Comparison of ENCODE assay signal across 39 cellular contexts in genomic region chr3:191476053-191476787, GRCh38. TPM values are rescaled to one million over a fixed set of nuclear protein-coding genes. Genes with fewer than 3 reads are reported as not detected.
DNase-seq lines count a peak whose midpoint lies in the region; ATAC-seq and TF ChIP-seq lines count a peak whose summit lies in the region.
"Had no signal": no experiment of that assay in that cellular context is flagged by ENCODE, and none has a peak within 500 bp of the region (broad histone marks: within the 10 kb centered on the region; RNA-seq: fewer than 3 reads in every experiment).

No MANE protein-coding gene starts in this region.

- peak; percentile 44 for DNase-seq in Caki2 (ENCODE audit: low read depth)
- peak; percentile 8 for DNase-seq in HuH-7 (ENCODE audit: low spot score)
- peak; percentile 12 for DNase-seq in astrocyte of the hippocampus (ENCODE audit: low read depth, low spot score)
- peak; percentile 42 for DNase-seq in mesenchymal stem cell
- DNase-seq in WERI-Rb-1, result no peak
- no peak for DNase-seq in AML-193 (lab: John Stamatoyannopoulos, UW)
- DNase-seq in stimulated activated CD4-positive, alpha-beta T cell treated with anti-CD3 and anti-CD28 coated beads, Interleukin-1b, Interleukin-23, amount 100 ng/mL, for 48 hours, result no peak
- DNase-seq: ACHN; activated CD4-positive, alpha-beta T cell treated with anti-CD3 and anti-CD28 coated beads, Interleukin-2, amount 10 ng/mL, durations not matched to agents 24 days and 14 days; activated effector memory CD4-positive, alpha-beta T cell treated with anti-CD3 and anti-CD28 coated beads, Interleukin-2, amount 50 U/mL, for 16 hours; activated naive CD8-positive, alpha-beta T cell treated with anti-CD3 and anti-CD28 coated beads for 36 hours; activated T-cell treated with anti-CD3 and anti-CD28 coated beads, Interleukin-2, amount 50 U/mL, for 1 hour; anterior cingulate cortex; BE2C; caudate nucleus; CD8-positive, alpha-beta memory T cell; effector CD8-positive, alpha-beta T cell; GF-D8; GM23248; Kasumi-1; NCI-H1694 treated with DMSO at 0.1 percent for 48 hours; NCI-H446; NCI-H774; right cardiac atrium; SJCRH30; stimulated activated CD8-positive, alpha-beta memory T cell treated with anti-CD3 and anti-CD28 coated beads, Interleukin-4, amount 100 ng/mL, for 48 hours; stimulated activated naive CD8-positive, alpha-beta T cell treated with anti-CD3 and anti-CD28 coated beads, Interleukin-15, amount 100 ng/mL, for 72 hours; T-cell; uterus had no signal

- in situ Hi-C loops in Caki2 (cut with HindIII; ENCODE audit: low pct_unique_long_range_greater_than_20kb, low sequenced_read_pairs), result no loop called here

- H2AK5ac ChIP-seq in mesenchymal stem cell (ENCODE audit: low read length, severe bottlenecking), result no peak overlapping the region

- no peak overlapping the region for H3K14ac ChIP-seq in mesenchymal stem cell (ENCODE audit: low read length in 2 of 2)

- H3K36me3 ChIP-seq in mesenchymal stem cell (ENCODE audit: control insufficient read depth in 1 of 2, insufficient read depth in 2 of 2, low read depth in 1 of 2, low read length in 2 of 2) (no peaks in the 10 kb centered on the region), WERI-Rb-1 (no peaks in the 10 kb centered on the region)
- H3K36me3 ChIP-seq: BE2C, SJCRH30, thoracic aorta, uterus had no signal

- H2AFZ ChIP-seq in mesenchymal stem cell (ENCODE audit: low read depth, low read length), result no peak overlapping the region
- H2AFZ ChIP-seq: GM23248 had no signal

- H3K27ac ChIP-seq in mesenchymal stem cell (ENCODE audit: low read length, poor library complexity, severe bottlenecking), result no peak overlapping the region
- no peak overlapping the region for H3K27ac ChIP-seq in WERI-Rb-1
- H3K27ac ChIP-seq: coronary artery, epithelial cell of prostate, GM23248, SJCRH30, thoracic aorta, uterus had no signal

- ATAC-seq in GM21360 (IDR thresholded peaks at IDR 0.05; ENCODE audit: unreplicated experiment), result no peak
- ATAC-seq: HepG2; right cardiac atrium; stimulated activated naive CD8-positive, alpha-beta T cell treated with anti-CD3 and anti-CD28 coated beads, Interleukin-15, amount 100 ng/mL, for 72 hours; T-cell; WTC11 had no signal

- H3K23ac ChIP-seq in mesenchymal stem cell (ENCODE audit: low read length in 2 of 2), result no peak overlapping the region

- H3K9me3 ChIP-seq in mesenchymal stem cell (ENCODE audit: control insufficient read depth, low read length), result no peaks in the 10 kb centered on the region
- no peaks in the 10 kb centered on the region for H3K9me3 ChIP-seq in WERI-Rb-1 (ENCODE audit: severe bottlenecking)
- H3K9me3 ChIP-seq: BE2C, SJCRH30, thoracic aorta, uterus had no signal

- H3K79me1 ChIP-seq in mesenchymal stem cell (replicated peaks; ENCODE audit: low read length, poor library complexity, severe bottlenecking), result no peaks in the 10 kb centered on the region

- no peaks in the 10 kb centered on the region for H3K27me3 ChIP-seq in mesenchymal stem cell (ENCODE audit: control insufficient read depth in 1 of 2, insufficient read depth in 1 of 2, low read length in 2 of 2)
- no peaks in the 10 kb centered on the region for H3K27me3 ChIP-seq in WERI-Rb-1 (ENCODE audit: insufficient read depth, low read depth, severe bottlenecking)
- H3K27me3 ChIP-seq: BE2C, SJCRH30, uterus had no signal

- no peak overlapping the region for H4K8ac ChIP-seq in mesenchymal stem cell (ENCODE audit: low read length)

- TF ChIP-seq CTCF in WERI-Rb-1 (IDR thresholded peaks at IDR 0.05; ENCODE audit: low read depth, low read length), result no peak

- 71% methylated on average over 3 of the region's 5 CpGs for WGBS in mesenchymal stem cell

- no peak overlapping the region for H2BK12ac ChIP-seq in mesenchymal stem cell (ENCODE audit: low read length in 2 of 2)

- H3K4ac ChIP-seq in mesenchymal stem cell (ENCODE audit: low read depth in 1 of 2, low read length in 2 of 2), result no peak overlapping the region

- H2BK5ac ChIP-seq in mesenchymal stem cell (ENCODE audit: low read depth, low read length, poor library complexity, severe bottlenecking), result no peak overlapping the region

- H3K9ac ChIP-seq in mesenchymal stem cell (ENCODE audit: low read length), result no peak overlapping the region
- H3K9ac ChIP-seq: GM23248 had no signal

- no peak overlapping the region for H2BK120ac ChIP-seq in mesenchymal stem cell (ENCODE audit: low read depth, low read length)

- H3K4me3 ChIP-seq in mesenchymal stem cell (ENCODE audit: insufficient read depth in 1 of 2, low read depth in 1 of 2, low read length in 2 of 2), result no peak overlapping the region
- H3K4me3 ChIP-seq in WERI-Rb-1 (ENCODE audit: low read depth, low read length), result no peak overlapping the region
- H3K4me3 ChIP-seq: coronary artery, GM23248, SJCRH30, thoracic aorta, uterus had no signal

- no peak overlapping the region for H2BK15ac ChIP-seq in mesenchymal stem cell (ENCODE audit: low read depth, poor library complexity, severe bottlenecking)

- H3K18ac ChIP-seq in mesenchymal stem cell (ENCODE audit: low read depth in 1 of 2, low read length in 2 of 2), result no peak overlapping the region

- H3K4me2 ChIP-seq in mesenchymal stem cell (ENCODE audit: low read length, poor library complexity, severe bottlenecking), result no peak overlapping the region

- H4K91ac ChIP-seq in mesenchymal stem cell (ENCODE audit: low read length), result no peak overlapping the region

- no peaks in the 10 kb centered on the region for H3K4me1 ChIP-seq in mesenchymal stem cell (ENCODE audit: control insufficient read depth, insufficient read depth, low read depth, low read length)
- H3K4me1 ChIP-seq: BE2C, SJCRH30, uterus had no signal

RNA-seq across cellular contexts. Expression of gene PYDC2, which starts 15.3 kb away (rescaled TPM):
- total RNA-seq in Caki2 (2014; rRNA removed; shearing (Covaris generic); ENCODE audit: low replicate concordance), result not detected in 2 replicates
- polyA plus RNA-seq in mesenchymal stem cell (2013, experiment 1 of 2), result not detected
- not detected for polyA plus RNA-seq in mesenchymal stem cell (2013, experiment 2 of 2)
- total RNA-seq: activated CD4-positive, alpha-beta T cell treated with anti-CD3 and anti-CD28 coated beads, Interleukin-2, amount 10 ng/mL, durations not matched to agents 24 days and 14 days; activated naive CD8-positive, alpha-beta T cell treated with anti-CD3 and anti-CD28 coated beads for 36 hours; CD8-positive, alpha-beta memory T cell; fibroblast of villous mesenchyme; GM23248; HepG2; liver; mesothelial cell of epicardium; right cardiac atrium; SJCRH30; T-cell; thoracic aorta; uterus; WTC11 had no signal
- polyA plus RNA-seq: CD8-positive, alpha-beta memory T cell; GM23248; HepG2; keratinocyte; liver; right cardiac atrium had no signal

Comparison
In these comparisons a context has a peak if more than half of its experiments do, and no peak if none do; other contexts are left out.
1. DNase-seq: peak in Caki2 (single experiment), HuH-7 (single experiment), astrocyte of the hippocampus (single experiment) and mesenchymal stem cell (single experiment); none in WERI-Rb-1 (single experiment), AML-193 (0 of 2) and stimulated activated CD4-positive, alpha-beta T cell treated with anti-CD3 and anti-CD28 coated beads, Interleukin-1b, Interleukin-23, amount 100 ng/mL, for 48 hours (single experiment).